ENCODE assay signal across 30 cellular contexts in the genomic region with DNA sequence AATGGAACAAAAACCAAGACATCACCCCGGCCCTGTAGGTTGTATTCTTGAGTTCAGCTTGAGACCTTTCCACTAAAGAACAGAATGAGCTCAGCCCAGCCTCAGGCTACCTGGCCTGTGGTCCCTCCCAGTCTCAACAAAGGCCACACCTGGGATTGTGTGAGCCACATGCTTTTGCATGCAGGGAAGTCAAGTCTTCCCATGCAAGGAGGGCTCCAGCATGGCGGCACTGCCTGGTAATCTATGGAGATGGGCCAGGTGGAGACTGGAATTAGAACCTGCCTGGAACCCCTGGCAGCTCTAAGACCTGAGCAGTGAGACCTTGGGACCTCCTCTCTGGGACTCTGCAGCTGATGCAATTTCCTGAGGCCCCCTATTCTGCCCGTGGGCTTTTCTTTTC.
"Had no signal": no experiment of that assay in that cellular context is flagged by ENCODE, and none has a peak within 500 bp of the region (broad histone marks: within the 10 kb centered on the region; RNA-seq: fewer than 3 reads in every experiment).

No MANE protein-coding gene starts in this region.

- H3K27ac ChIP-seq: adrenal gland, body of pancreas, cardiac muscle cell, colonic mucosa, esophagus muscularis mucosa, foreskin keratinocyte, gastrocnemius medialis, heart left ventricle had no signal

- DNase-seq: activated CD4-positive, alpha-beta memory T cell treated with anti-CD3 and anti-CD28 coated beads for 36 hours; activated CD4-positive, alpha-beta T cell treated with anti-CD3 and anti-CD28 coated beads for 36 hours; activated CD4-positive, alpha-beta T cell treated with anti-CD3 and anti-CD28 coated beads, Interleukin-2, amount 10 ng/mL, durations not matched to agents 24 days and 14 days; activated CD4-positive, CD25-positive, alpha-beta regulatory T cell; activated CD4-positive, CD25-positive, alpha-beta regulatory T cell treated with anti-CD3 and anti-CD28 coated beads, Interleukin-2, amount 50 U/mL, for 72 hours; activated CD8-positive, alpha-beta memory T cell treated with anti-CD3 and anti-CD28 coated beads, Interleukin-2, amount 10 ng/mL, durations not matched to agents 7 days and 5 days; activated CD8-positive, alpha-beta memory T cell treated with anti-CD3 and anti-CD28 coated beads, Interleukin-2, amount 50 U/mL, for 4 hours; activated CD8-positive, alpha-beta T cell treated with anti-CD3 and anti-CD28 coated beads, Interleukin-2, amount 10 ng/mL, durations not matched to agents 7 days and 5 days; activated effector memory CD4-positive, alpha-beta T cell treated with anti-CD3 and anti-CD28 coated beads, Interleukin-2, amount 50 U/mL, for 16 hours; activated naive CD4-positive, alpha-beta T cell treated with anti-CD3 and anti-CD28 coated beads for 36 hours; activated naive CD8-positive, alpha-beta T cell treated with anti-CD3 and anti-CD28 coated beads for 36 hours; activated naive CD8-positive, alpha-beta T cell treated with anti-CD3 and anti-CD28 coated beads, Interleukin-2, amount 50 U/mL, for 24 hours; activated T-cell treated with anti-CD3 and anti-CD28 coated beads, Interleukin-2, amount 50 U/mL, for 1 hour; activated T-cell treated with anti-CD3 and anti-CD28 coated beads, Interleukin-2, amount 50 U/mL, for 48 hours; adrenal gland; amygdala; aorta; body of pancreas; central memory CD4-positive, alpha-beta T cell; cerebellar nuclear complex; colonic mucosa; effector CD8-positive, alpha-beta T cell; gastrocnemius medialis; glutamatergic neuron; heart left ventricle; T-helper 17 cell; T1000 had no signal

- H3K4me3 ChIP-seq: adrenal gland, body of pancreas, cardiac muscle cell, colonic mucosa, esophagus muscularis mucosa, gastrocnemius medialis, heart left ventricle had no signal
